6 cellular contexts compared by ENCODE assay signal in the genomic region with DNA sequence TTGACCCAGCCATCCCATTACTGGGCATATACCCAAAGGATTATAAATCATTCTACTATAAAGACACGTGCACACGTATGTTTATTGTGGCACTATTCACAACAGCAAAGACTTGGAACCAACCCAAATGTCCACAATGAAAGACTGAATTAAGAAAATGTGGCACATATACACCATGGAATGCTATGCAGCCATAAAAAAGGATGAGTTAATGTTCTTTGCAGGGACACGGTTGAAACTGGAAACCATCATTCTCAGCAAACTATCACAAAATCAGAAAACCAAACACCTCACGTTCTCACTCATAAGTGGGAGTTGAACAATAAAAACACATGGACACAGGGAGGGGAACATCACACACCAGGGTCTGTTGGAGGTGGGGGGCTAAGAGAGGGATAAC. TPM values are rescaled to one million over a fixed set of nuclear protein-coding genes. Genes with fewer than 3 reads are reported as not detected.
"Had no signal": no experiment of that assay in that cellular context is flagged by ENCODE, and none has a peak within 500 bp of the region (broad histone marks: within the 10 kb centered on the region; RNA-seq: fewer than 3 reads in every experiment).

No MANE protein-coding gene starts in this region.

RNA-seq across cellular contexts. Expression of gene ADGRF1, which starts 47.3 kb away (rescaled TPM):
- total RNA-seq: GM23248, GM23338, H1, H7, H9, HFFc6 had no signal
- polyA plus RNA-seq: GM23248, GM23338, H1 had no signal
